14 cellular contexts compared by ENCODE assay signal in the genomic region with DNA sequence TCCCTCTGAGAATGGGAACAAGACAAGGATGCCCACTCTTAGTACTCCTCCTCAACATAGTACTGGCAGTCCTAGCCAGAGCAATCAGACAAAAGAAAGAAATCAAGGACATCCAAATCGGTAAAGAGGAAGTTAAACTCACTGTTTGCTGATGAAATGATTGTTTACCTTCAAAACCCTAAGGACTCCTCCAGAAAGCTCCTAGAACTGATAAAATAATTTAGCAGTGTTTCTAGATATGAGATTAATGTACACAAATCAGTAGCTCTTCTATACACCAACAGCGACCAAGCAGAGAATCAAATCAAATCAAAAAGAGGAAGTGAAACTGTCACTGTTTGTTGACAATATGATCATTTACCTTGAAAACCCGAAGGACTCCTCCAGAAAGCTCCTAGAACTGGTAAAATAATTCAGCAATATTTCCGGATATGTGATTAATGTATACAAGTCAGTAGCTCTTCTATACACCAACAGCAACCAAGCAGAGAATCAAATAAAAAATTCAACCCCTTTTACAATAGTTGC. TPM values are rescaled to one million over a fixed set of nuclear protein-coding genes. Genes with fewer than 3 reads are reported as not detected.
DNase-seq lines count a peak whose midpoint lies in the region; ATAC-seq and TF ChIP-seq lines count a peak whose summit lies in the region.
"Had no signal": no experiment of that assay in that cellular context is flagged by ENCODE, and none has a peak within 500 bp of the region (broad histone marks: within the 10 kb centered on the region; RNA-seq: fewer than 3 reads in every experiment).

No MANE protein-coding gene starts in this region.

- H3K9me3 ChIP-seq in T-helper 17 cell (ENCODE audit: control insufficient read depth, low read length, poor library complexity, severe bottlenecking) (no peaks in the 10 kb centered on the region), ascending aorta (no peaks in the 10 kb centered on the region)
- H3K9me3 ChIP-seq: esophagus muscularis mucosa, SJSA1 had no signal

- peak overlapping the region; percentile 81 for H3K4me3 Mint-ChIP-seq in activated naive CD4-positive, alpha-beta T cell treated with anti-CD3 and anti-CD28 coated beads, Interleukin-2, amount 50 U/mL, for 24 hours
- H3K4me3 Mint-ChIP-seq in T-helper 17 cell (peak overlapping the region; percentile 69), endothelial cell (ENCODE audit: unreplicated experiment) (no peak overlapping the region)
- peak overlapping the region; percentile 41 to 47 for H3K4me3 Mint-ChIP-seq in stimulated activated naive CD8-positive, alpha-beta T cell treated with anti-CD3 and anti-CD28 coated beads, Interleukin-15, amount 100 ng/mL, for 72 hours

- H3K27ac ChIP-seq in ascending aorta = no peak overlapping the region
- H3K27ac ChIP-seq: brain microvascular endothelial cell, esophagus muscularis mucosa, SJSA1 had no signal

- peaks cover 9% of the 10 kb centered on the region for H3K9me3 Mint-ChIP-seq in activated naive CD4-positive, alpha-beta T cell treated with anti-CD3 and anti-CD28 coated beads, Interleukin-2, amount 50 U/mL, for 24 hours
- peaks cover 0 to 19% of the 10 kb centered on the region in 2 donors for H3K9me3 Mint-ChIP-seq in stimulated activated naive CD8-positive, alpha-beta T cell treated with anti-CD3 and anti-CD28 coated beads, Interleukin-15, amount 100 ng/mL, for 72 hours
- no peaks in the 10 kb centered on the region for H3K9me3 Mint-ChIP-seq in endothelial cell (ENCODE audit: unreplicated experiment)

- TF ChIP-seq CTCF in ascending aorta (IDR thresholded peaks at IDR 0.05) = no peak
- TF ChIP-seq CTCF in endothelial cell (IDR thresholded peaks at IDR 0.05; ENCODE audit: unreplicated experiment) = no peak

- intact Hi-C loops in ascending aorta (cut with DNase I) = no loop called here

- peaks cover 0 to 7% of the 10 kb centered on the region in 2 donors for H3K4me1 ChIP-seq in ascending aorta

- H3K4me3 ChIP-seq in ascending aorta = no peak overlapping the region
- H3K4me3 ChIP-seq: esophagus muscularis mucosa, SJSA1, skin epidermis had no signal

- DNase-seq in activated naive CD4-positive, alpha-beta T cell (lab: John Stamatoyannopoulos, UW) = no peak
- DNase-seq in T-helper 17 cell = no peak
- no peak for DNase-seq in stimulated activated naive CD8-positive, alpha-beta T cell treated with anti-CD3 and anti-CD28 coated beads, Interleukin-15, amount 100 ng/mL, for 72 hours
- no peak for DNase-seq in ascending aorta (ENCODE audit: low spot score in 2 of 2)
- DNase-seq in endothelial cell (ENCODE audit: low spot score) = no peak
- DNase-seq: brain microvascular endothelial cell, IMR-90 had no signal

- H3K27ac Mint-ChIP-seq in activated naive CD4-positive, alpha-beta T cell treated with anti-CD3 and anti-CD28 coated beads, Interleukin-2, amount 50 U/mL, for 24 hours = peak overlapping the region; percentile 57
- H3K27ac Mint-ChIP-seq in T-helper 17 cell (peak overlapping the region; percentile 84), endothelial cell (ENCODE audit: unreplicated experiment) (no peak overlapping the region)
- peak overlapping the region in 1 of 2 donors; percentile 28 for H3K27ac Mint-ChIP-seq in stimulated activated naive CD8-positive, alpha-beta T cell treated with anti-CD3 and anti-CD28 coated beads, Interleukin-15, amount 100 ng/mL, for 72 hours

- ATAC-seq in HG03097 (IDR thresholded peaks at IDR 0.05; ENCODE audit: low FRiP score, unreplicated experiment) (peak; percentile 46), T-helper 17 cell (peak; percentile 25), SK-N-SH treated with all-trans-retinoic acid at 6 μM for 48 hours (no peak)
- no peak for ATAC-seq in stimulated activated naive CD8-positive, alpha-beta T cell treated with anti-CD3 and anti-CD28 coated beads, Interleukin-15, amount 100 ng/mL, for 72 hours

- H3K36me3 Mint-ChIP-seq in activated naive CD4-positive, alpha-beta T cell treated with anti-CD3 and anti-CD28 coated beads, Interleukin-2, amount 50 U/mL, for 24 hours = peaks cover 4% of the 10 kb centered on the region
- H3K36me3 Mint-ChIP-seq in T-helper 17 cell (ENCODE audit: low read depth) = peaks cover 6% of the 10 kb centered on the region
- no peaks in the 10 kb centered on the region for H3K36me3 Mint-ChIP-seq in endothelial cell (ENCODE audit: low read depth, unreplicated experiment)

- no peaks in the 10 kb centered on the region for H3K27me3 ChIP-seq in ascending aorta
- H3K27me3 ChIP-seq: brain microvascular endothelial cell, esophagus muscularis mucosa, SJSA1 had no signal

- peaks cover 92% of the 10 kb centered on the region for H3K4me1 Mint-ChIP-seq in activated naive CD4-positive, alpha-beta T cell treated with anti-CD3 and anti-CD28 coated beads, Interleukin-2, amount 50 U/mL, for 24 hours
- H3K4me1 Mint-ChIP-seq in T-helper 17 cell (peaks cover 71% of the 10 kb centered on the region), endothelial cell (ENCODE audit: unreplicated experiment) (peaks cover 38% of the 10 kb centered on the region)
- H3K4me1 Mint-ChIP-seq in stimulated activated naive CD8-positive, alpha-beta T cell treated with anti-CD3 and anti-CD28 coated beads, Interleukin-15, amount 100 ng/mL, for 72 hours = peaks cover 72% of the 10 kb centered on the region

- no peaks in the 10 kb centered on the region for H3K27me3 Mint-ChIP-seq in activated naive CD4-positive, alpha-beta T cell treated with anti-CD3 and anti-CD28 coated beads, Interleukin-2, amount 50 U/mL, for 24 hours
- H3K27me3 Mint-ChIP-seq in T-helper 17 cell (no peaks in the 10 kb centered on the region), endothelial cell (ENCODE audit: unreplicated experiment) (peaks cover 5% of the 10 kb centered on the region)
- peaks cover 11% of the 10 kb centered on the region for H3K27me3 Mint-ChIP-seq in stimulated activated naive CD8-positive, alpha-beta T cell treated with anti-CD3 and anti-CD28 coated beads, Interleukin-15, amount 100 ng/mL, for 72 hours

- no peaks in the 10 kb centered on the region for H3K36me3 ChIP-seq in ascending aorta
- H3K36me3 ChIP-seq: brain microvascular endothelial cell, esophagus muscularis mucosa, SJSA1 had no signal

TF ChIP-seq in SK-N-SH treated with all-trans-retinoic acid at 6 μM for 48 hours, 23 proteins besides CTCF, POLR2A, EP300 and RAD21:
- TF ChIP-seq, protein P1, sequence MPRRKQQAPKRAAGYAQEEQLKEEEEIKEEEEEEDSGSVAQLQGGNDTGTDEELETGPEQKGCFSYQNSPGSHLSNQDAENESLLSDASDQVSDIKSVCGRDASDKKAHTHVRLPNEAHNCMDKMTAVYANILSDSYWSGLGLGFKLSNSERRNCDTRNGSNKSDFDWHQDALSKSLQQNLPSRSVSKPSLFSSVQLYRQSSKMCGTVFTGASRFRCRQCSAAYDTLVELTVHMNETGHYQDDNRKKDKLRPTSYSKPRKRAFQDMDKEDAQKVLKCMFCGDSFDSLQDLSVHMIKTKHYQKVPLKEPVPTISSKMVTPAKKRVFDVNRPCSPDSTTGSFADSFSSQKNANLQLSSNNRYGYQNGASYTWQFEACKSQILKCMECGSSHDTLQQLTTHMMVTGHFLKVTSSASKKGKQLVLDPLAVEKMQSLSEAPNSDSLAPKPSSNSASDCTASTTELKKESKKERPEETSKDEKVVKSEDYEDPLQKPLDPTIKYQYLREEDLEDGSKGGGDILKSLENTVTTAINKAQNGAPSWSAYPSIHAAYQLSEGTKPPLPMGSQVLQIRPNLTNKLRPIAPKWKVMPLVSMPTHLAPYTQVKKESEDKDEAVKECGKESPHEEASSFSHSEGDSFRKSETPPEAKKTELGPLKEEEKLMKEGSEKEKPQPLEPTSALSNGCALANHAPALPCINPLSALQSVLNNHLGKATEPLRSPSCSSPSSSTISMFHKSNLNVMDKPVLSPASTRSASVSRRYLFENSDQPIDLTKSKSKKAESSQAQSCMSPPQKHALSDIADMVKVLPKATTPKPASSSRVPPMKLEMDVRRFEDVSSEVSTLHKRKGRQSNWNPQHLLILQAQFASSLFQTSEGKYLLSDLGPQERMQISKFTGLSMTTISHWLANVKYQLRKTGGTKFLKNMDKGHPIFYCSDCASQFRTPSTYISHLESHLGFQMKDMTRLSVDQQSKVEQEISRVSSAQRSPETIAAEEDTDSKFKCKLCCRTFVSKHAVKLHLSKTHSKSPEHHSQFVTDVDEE (CRISPR knock-in tag; IDR thresholded peaks at IDR 0.05) = no peak
- TF ChIP-seq PATZ1 (CRISPR knock-in tag; IDR thresholded peaks at IDR 0.05; ENCODE audit: borderline replicate concordance) (no peak), RARB (CRISPR knock-in tag; IDR thresholded peaks at IDR 0.05) (no peak), ISL1 (CRISPR knock-in tag; IDR thresholded peaks at IDR 0.05) (no peak)

RNA-seq across cellular contexts. Expression of gene SERPINB9, which starts 21.7 kb away (rescaled TPM):
- total RNA-seq in T-helper 17 cell (10 to 100 TPM; 32.9 to 37.7 TPM), ascending aorta (6.5 TPM), endothelial cell (ENCODE audit: unreplicated experiment) (23.0 TPM)

RNA-seq across cellular contexts. Expression of gene SERPINB1, which starts 39.8 kb away (rescaled TPM):
- total RNA-seq in T-helper 17 cell = 10 to 100 TPM; 39.2 to 44.4 TPM
- total RNA-seq in ascending aorta = 14.0 TPM
- 16.6 TPM for total RNA-seq in endothelial cell (ENCODE audit: unreplicated experiment)
- total RNA-seq: G401 had no signal

Comparison
In these comparisons a context has a peak if more than half of its experiments do, and no peak if none do; other contexts are left out.
1. ATAC-seq: peak in HG03097 (single experiment) and T-helper 17 cell (single experiment); none in stimulated activated naive CD8-positive, alpha-beta T cell treated with anti-CD3 and anti-CD28 coated beads, Interleukin-15, amount 100 ng/mL, for 72 hours (single experiment) and SK-N-SH treated with all-trans-retinoic acid at 6 μM for 48 hours (single experiment).